12 cellular contexts compared by ENCODE assay signal in the genomic region with DNA sequence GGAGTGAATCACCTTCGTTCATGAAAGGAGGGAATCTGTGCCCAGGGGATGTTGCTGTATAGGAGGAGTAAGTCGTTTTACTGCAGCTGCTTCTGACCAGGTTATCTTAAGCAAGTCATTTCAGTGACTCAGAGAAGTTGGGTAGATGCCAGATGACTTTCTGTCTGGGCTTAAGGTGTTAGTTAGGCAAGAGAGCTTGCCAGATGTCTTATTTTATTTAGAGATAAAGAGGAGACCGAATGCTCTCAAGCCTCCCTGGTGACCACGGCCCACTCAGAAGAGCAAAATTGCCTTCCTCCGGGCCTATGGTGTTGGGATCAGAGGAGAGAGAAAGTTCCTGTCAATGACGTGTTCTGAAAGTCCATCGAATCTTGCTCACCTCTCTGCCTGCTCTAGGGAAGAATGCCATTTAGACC. TPM values are rescaled to one million over a fixed set of nuclear protein-coding genes. Genes with fewer than 3 reads are reported as not detected.
A peak's percentile ranks its signal among the peaks of the same experiment; 100 is the strongest.
DNase-seq lines count a peak whose midpoint lies in the region; ATAC-seq, FAIRE-seq and TF ChIP-seq lines count a peak whose summit lies in the region.
"Had no signal": no experiment of that assay in that cellular context is flagged by ENCODE, and none has a peak within 500 bp of the region (broad histone marks: within the 10 kb centered on the region; RNA-seq: fewer than 3 reads in every experiment).

No MANE protein-coding gene starts in this region.

- no peak for TF ChIP-seq POLR2A in H54 (IDR thresholded peaks at IDR 0.05; ENCODE audit: low read depth, low read length)

- ATAC-seq in GM21381 (IDR thresholded peaks at IDR 0.05; ENCODE audit: unreplicated experiment) = no peak

- FAIRE-seq in H54 (lab: Jason Lieb, UNC) = peak; percentile 92
- FAIRE-seq: endometrium had no signal

- peak; percentile 19 for DNase-seq in H54 (ENCODE audit: insufficient read length, low spot score)
- peak; percentile 96 for DNase-seq in OCI-M1 (lab: John Stamatoyannopoulos, UW)
- DNase-seq in dermis blood vessel endothelial cell = peak; percentile 75
- DNase-seq in pulmonary artery endothelial cell (ENCODE audit: low read depth, low spot score) = peak; percentile 57
- no peak for DNase-seq in activated CD4-positive, alpha-beta T cell treated with anti-CD3 and anti-CD28 coated beads, Interleukin-2, amount 50 U/mL, for 1 hour
- no peak for DNase-seq in activated CD8-positive, alpha-beta memory T cell treated with anti-CD3 and anti-CD28 coated beads, Interleukin-2, amount 50 U/mL, for 48 hours
- DNase-seq: activated CD4-positive, alpha-beta T cell treated with anti-CD3 and anti-CD28 coated beads, Interleukin-2, amount 10 ng/mL, durations not matched to agents 7 days and 5 days; H7; NCI-H1930; uterus had no signal

RNA-seq across cellular contexts. Expression of a gene that starts 16.3 kb away (rescaled TPM):
- total RNA-seq in dermis blood vessel endothelial cell = 2.5 and 4.4 TPM in 2 replicates
- total RNA-seq in pulmonary artery endothelial cell = 3.3 and 4.1 TPM in 2 replicates

Comparison
In these comparisons a context has a peak if more than half of its experiments do, and no peak if none do; other contexts are left out.
1. DNase-seq: peak in H54 (single experiment), OCI-M1 (single experiment), dermis blood vessel endothelial cell (single experiment) and pulmonary artery endothelial cell (single experiment); none in activated CD4-positive, alpha-beta T cell treated with anti-CD3 and anti-CD28 coated beads, Interleukin-2, amount 50 U/mL, for 1 hour (single experiment) and activated CD8-positive, alpha-beta memory T cell treated with anti-CD3 and anti-CD28 coated beads, Interleukin-2, amount 50 U/mL, for 48 hours (single experiment).